ENCODE assay signal across 8 cellular contexts in the genomic region with DNA sequence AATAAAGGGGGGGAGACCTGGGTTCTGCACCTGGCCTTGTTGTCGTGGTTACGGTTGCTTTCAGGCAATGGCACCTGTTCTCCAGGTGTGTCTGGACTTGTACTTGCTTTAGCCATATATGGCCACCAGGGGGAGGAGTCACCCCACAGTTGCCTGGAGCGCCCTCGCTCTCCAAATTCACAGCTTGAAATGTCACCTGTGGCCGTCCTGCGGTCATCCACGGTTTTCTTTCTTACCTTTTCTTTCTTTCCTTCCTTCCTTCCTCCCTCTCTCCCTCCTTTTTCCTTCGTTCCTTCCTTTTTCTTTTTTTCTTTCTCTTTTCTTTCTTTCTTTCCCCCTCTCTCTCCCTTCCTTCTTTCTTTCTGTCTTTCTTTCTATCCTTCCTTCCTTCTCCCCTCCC.
DNase-seq lines count a peak whose midpoint lies in the region; ATAC-seq and TF ChIP-seq lines count a peak whose summit lies in the region.

No MANE protein-coding gene starts in this region.

- H3K36me3 ChIP-seq in PC-9 (ENCODE audit: low read depth), result no peaks in the 10 kb centered on the region
- H3K36me3 ChIP-seq in left ventricle myocardium inferior, result no peaks in the 10 kb centered on the region

- POLR2A ChIA-PET in AG04449 (lab: Yijun Ruan, JAX) (no interaction called here), PC-9 (lab: Charles Lee; ENCODE audit: unreplicated experiment) (no interaction called here)

- CTCF ChIA-PET in AG04449 (lab: Yijun Ruan, JAX) (no interaction called here), PC-9 (lab: Charles Lee) (interaction anchor here (1.0 kb wide), 1 partner anchor 91 kb away, joined by 3 read pairs; no protein-coding TSS in a partner anchor)

- no peaks in the 10 kb centered on the region for H3F3A ChIP-seq in PC-9 (ENCODE audit: insufficient read depth, low read depth)

- H3K4me1 ChIP-seq in PC-9 (replicated peaks; ENCODE audit: insufficient read depth) (no peaks in the 10 kb centered on the region), left ventricle myocardium inferior (no peaks in the 10 kb centered on the region)

- H4K20me1 ChIP-seq in PC-9 (ENCODE audit: insufficient read depth), result no peaks in the 10 kb centered on the region

- H3K79me2 ChIP-seq in PC-9 (ENCODE audit: low read depth), result no peaks in the 10 kb centered on the region

- intact Hi-C loops in PC-9 (cut with micrococcal nuclease; ENCODE audit: unreplicated experiment), result loop anchor here (2.0 to 5.0 kb wide), 2 partner anchors 90 to 231 kb away; no protein-coding TSS in a partner anchor
- intact Hi-C loops in left ventricle myocardium inferior (cut with micrococcal nuclease), result no loop called here

- H3K27me3 ChIP-seq in PC-9 (ENCODE audit: insufficient read depth, low read depth) (no peaks in the 10 kb centered on the region), left ventricle myocardium inferior (ENCODE audit: low read depth) (no peaks in the 10 kb centered on the region)

- H3K9me3 ChIP-seq in PC-9 (ENCODE audit: insufficient read depth, low read depth) (no peaks in the 10 kb centered on the region), left ventricle myocardium inferior (replicated peaks) (no peaks in the 10 kb centered on the region)

- no peak overlapping the region for H2AFZ ChIP-seq in PC-9

- DNase-seq in AG04449 (ENCODE audit: low read depth, low spot score), result no peak
- DNase-seq in HK-2 (ENCODE audit: unreplicated experiment), result peak; percentile 37
- DNase-seq in PC-9, result peak; percentile 35 to 61
- peak; percentile 31 for DNase-seq in activated T-helper 9 cell treated with anti-CD3 and anti-CD28 coated beads, Interleukin-2, amount 50 U/mL, for 16 hours (ENCODE audit: low read depth)
- DNase-seq in left ventricle myocardium inferior, result no peak
- DNase-seq in stimulated activated CD4-positive, alpha-beta T cell treated with anti-CD3 and anti-CD28 coated beads, Interleukin-2, amount 100 ng/mL, for 24 hours, result peak; percentile 49 to 51
- DNase-seq in amniotic stem cell (lab: John Stamatoyannopoulos, UW), result no peak

- H3K4me3 ChIP-seq in AG04449 (ENCODE audit: low read depth, low read length) (no peak overlapping the region), PC-9 (no peak overlapping the region), left ventricle myocardium inferior (no peak overlapping the region)

- TF ChIP-seq CTCF in AG04449 (IDR thresholded peaks at IDR 0.05; ENCODE audit: insufficient read depth, low read length, missing control alignments) (peak; percentile 53), PC-9 (conservative IDR thresholded peaks at IDR 0.05) (peak; percentile 82), left ventricle myocardium inferior (IDR thresholded peaks at IDR 0.05; ENCODE audit: borderline replicate concordance) (peak; percentile 65)

- no peaks in the 10 kb centered on the region for H3K9me2 ChIP-seq in PC-9 (ENCODE audit: insufficient read depth)

- no peak overlapping the region for H3K27ac ChIP-seq in PC-9
- no peak overlapping the region for H3K27ac ChIP-seq in left ventricle myocardium inferior (replicated peaks)

- no TSS peak for BruUV-seq in PC-9 (replicated peaks; lab: Mats Ljungman, UMichigan)

- H3K4me2 ChIP-seq in PC-9, result peak overlapping the region; percentile 31; the same call in 1 of the 2 replicates

- ATAC-seq in GM18868 (IDR thresholded peaks at IDR 0.05; ENCODE audit: unreplicated experiment), result peak; percentile 96

Comparison
In these comparisons a context has a peak if more than half of its experiments do, and no peak if none do; other contexts are left out.
1. DNase-seq: peak in HK-2 (single experiment), PC-9 (2 of 2), activated T-helper 9 cell treated with anti-CD3 and anti-CD28 coated beads, Interleukin-2, amount 50 U/mL, for 16 hours (single experiment) and stimulated activated CD4-positive, alpha-beta T cell treated with anti-CD3 and anti-CD28 coated beads, Interleukin-2, amount 100 ng/mL, for 24 hours (2 of 2); none in AG04449 (single experiment), left ventricle myocardium inferior (single experiment) and amniotic stem cell (single experiment).
2. Peak in every context shown above with its lines, with median percentiles within 50 percentile points of each other: CTCF ChIP-seq.